In genomic region chr15:90864507-90864906, GRCh38 we compare ENCODE assay signal across 19 cellular contexts. TPM values are rescaled to one million over a fixed set of nuclear protein-coding genes. Genes with fewer than 3 reads are reported as not detected.
DNase-seq lines count a peak whose midpoint lies in the region; ATAC-seq and TF ChIP-seq lines count a peak whose summit lies in the region.
"Had no signal": no experiment of that assay in that cellular context is flagged by ENCODE, and none has a peak within 500 bp of the region (broad histone marks: within the 10 kb centered on the region; RNA-seq: fewer than 3 reads in every experiment).

No MANE protein-coding gene starts in this region.

- no peak overlapping the region for H3K4me3 Mint-ChIP-seq in activated naive CD8-positive, alpha-beta T cell treated with anti-CD3 and anti-CD28 coated beads, Interleukin-2, amount 50 U/mL, for 24 hours
- H3K4me3 Mint-ChIP-seq in activated naive CD8-positive, alpha-beta T cell treated with anti-CD3 and anti-CD28 coated beads for 36 hours, result no peak overlapping the region
- H3K4me3 Mint-ChIP-seq in endodermal cell, result no peak overlapping the region
- H3K4me3 Mint-ChIP-seq in mesothelial cell of epicardium, result no peak overlapping the region
- H3K4me3 Mint-ChIP-seq: activated naive CD4-positive, alpha-beta T cell treated with anti-CD3 and anti-CD28 coated beads, Interleukin-2, amount 50 U/mL, for 24 hours; effector memory CD8-positive, alpha-beta T cell had no signal

- TF ChIP-seq CTCF in endodermal cell (conservative IDR thresholded peaks at IDR 0.05) (peak; percentile 23), thyroid gland (IDR thresholded peaks at IDR 0.05) (no peak), mesothelial cell of epicardium (IDR thresholded peaks at IDR 0.05; ENCODE audit: unreplicated experiment) (no peak)

- H3K36me3 ChIP-seq in endodermal cell (ENCODE audit: control insufficient read depth, insufficient read depth, low read length) (no peaks in the 10 kb centered on the region), thyroid gland (no peaks in the 10 kb centered on the region)
- H3K36me3 ChIP-seq: spleen had no signal

- no peak for TF ChIP-seq POLR2A in thyroid gland (IDR thresholded peaks at IDR 0.05)

- H3K4me3 ChIP-seq in endodermal cell (ENCODE audit: low read length) (no peak overlapping the region), thyroid gland (replicated peaks in 1 of 3) (no peak overlapping the region)
- H3K4me3 ChIP-seq: SK-N-MC, spleen, testis had no signal

- no peaks in the 10 kb centered on the region for H3K9me3 ChIP-seq in endodermal cell (ENCODE audit: control insufficient read depth, low read length)
- H3K9me3 ChIP-seq in thyroid gland, result no peaks in the 10 kb centered on the region
- H3K9me3 ChIP-seq: spleen, testis had no signal

- no peak for DNase-seq in activated naive CD8-positive, alpha-beta T cell treated with anti-CD3 and anti-CD28 coated beads, Interleukin-2, amount 50 U/mL, for 24 hours
- DNase-seq in activated naive CD8-positive, alpha-beta T cell treated with anti-CD3 and anti-CD28 coated beads for 36 hours, result no peak
- DNase-seq in M059J (ENCODE audit: low read depth), result peak; percentile 46
- DNase-seq in endodermal cell, result peak; percentile 71
- no peak for DNase-seq in thyroid gland
- no peak for DNase-seq in mesothelial cell of epicardium (ENCODE audit: low spot score in 2 of 2, unreplicated experiment in 2 of 2)
- no peak for DNase-seq in RKO (ENCODE audit: low spot score)
- DNase-seq: activated CD4-positive, CD25-positive, alpha-beta regulatory T cell treated with anti-CD3 and anti-CD28 coated beads, Interleukin-2, amount 50 U/mL, for 72 hours; AML-193; effector memory CD8-positive, alpha-beta T cell; left ventricle myocardium superior; spleen; stimulated activated CD8-positive, alpha-beta memory T cell treated with anti-CD3 and anti-CD28 coated beads, Interleukin-4, amount 100 ng/mL, for 48 hours; T-helper 9 cell; testis had no signal

- H3K27me3 Mint-ChIP-seq in activated naive CD8-positive, alpha-beta T cell treated with anti-CD3 and anti-CD28 coated beads, Interleukin-2, amount 50 U/mL, for 24 hours, result no peaks in the 10 kb centered on the region
- H3K27me3 Mint-ChIP-seq in activated naive CD8-positive, alpha-beta T cell treated with anti-CD3 and anti-CD28 coated beads for 36 hours, result no peaks in the 10 kb centered on the region
- H3K27me3 Mint-ChIP-seq in endodermal cell (ENCODE audit: insufficient read depth), result no peaks in the 10 kb centered on the region
- no peaks in the 10 kb centered on the region for H3K27me3 Mint-ChIP-seq in mesothelial cell of epicardium (ENCODE audit: low read depth)
- H3K27me3 Mint-ChIP-seq: activated naive CD4-positive, alpha-beta T cell treated with anti-CD3 and anti-CD28 coated beads, Interleukin-2, amount 50 U/mL, for 24 hours; effector memory CD8-positive, alpha-beta T cell had no signal

- no peaks in the 10 kb centered on the region for H3K36me3 Mint-ChIP-seq in activated naive CD8-positive, alpha-beta T cell treated with anti-CD3 and anti-CD28 coated beads, Interleukin-2, amount 50 U/mL, for 24 hours (ENCODE audit: low read depth)
- H3K36me3 Mint-ChIP-seq in activated naive CD8-positive, alpha-beta T cell treated with anti-CD3 and anti-CD28 coated beads for 36 hours, result no peaks in the 10 kb centered on the region
- H3K36me3 Mint-ChIP-seq in endodermal cell (ENCODE audit: low read depth) (no peaks in the 10 kb centered on the region), mesothelial cell of epicardium (no peaks in the 10 kb centered on the region)
- H3K36me3 Mint-ChIP-seq: activated naive CD4-positive, alpha-beta T cell treated with anti-CD3 and anti-CD28 coated beads, Interleukin-2, amount 50 U/mL, for 24 hours had no signal

- H3K27ac ChIP-seq in endodermal cell (ENCODE audit: low read depth, low read length), result no peak overlapping the region
- H3K27ac ChIP-seq in thyroid gland, result peak overlapping the region in 2 of 3 donors; percentile 27 to 52
- H3K27ac ChIP-seq: KMS-11, SK-N-MC, testis had no signal

- no peaks in the 10 kb centered on the region for H3K9me3 Mint-ChIP-seq in activated naive CD8-positive, alpha-beta T cell treated with anti-CD3 and anti-CD28 coated beads, Interleukin-2, amount 50 U/mL, for 24 hours
- H3K9me3 Mint-ChIP-seq in activated naive CD8-positive, alpha-beta T cell treated with anti-CD3 and anti-CD28 coated beads for 36 hours, result no peaks in the 10 kb centered on the region
- H3K9me3 Mint-ChIP-seq in endodermal cell, result no peaks in the 10 kb centered on the region
- no peaks in the 10 kb centered on the region for H3K9me3 Mint-ChIP-seq in mesothelial cell of epicardium
- H3K9me3 Mint-ChIP-seq: activated naive CD4-positive, alpha-beta T cell treated with anti-CD3 and anti-CD28 coated beads, Interleukin-2, amount 50 U/mL, for 24 hours; effector memory CD8-positive, alpha-beta T cell had no signal

- peaks cover 52% of the 10 kb centered on the region for H3K4me1 Mint-ChIP-seq in activated naive CD8-positive, alpha-beta T cell treated with anti-CD3 and anti-CD28 coated beads, Interleukin-2, amount 50 U/mL, for 24 hours
- peaks cover 30% of the 10 kb centered on the region for H3K4me1 Mint-ChIP-seq in activated naive CD8-positive, alpha-beta T cell treated with anti-CD3 and anti-CD28 coated beads for 36 hours
- peaks cover 38% of the 10 kb centered on the region for H3K4me1 Mint-ChIP-seq in endodermal cell
- H3K4me1 Mint-ChIP-seq in mesothelial cell of epicardium, result peaks cover 31% of the 10 kb centered on the region

- ATAC-seq in activated naive CD8-positive, alpha-beta T cell treated with anti-CD3 and anti-CD28 coated beads, Interleukin-2, amount 50 U/mL, for 24 hours, result peak; percentile 44
- no peak for ATAC-seq in GM18520 (IDR thresholded peaks at IDR 0.05; ENCODE audit: unreplicated experiment)
- ATAC-seq: effector memory CD8-positive, alpha-beta T cell; left ventricle myocardium superior had no signal

- no peaks in the 10 kb centered on the region for H3K27me3 ChIP-seq in endodermal cell (ENCODE audit: control insufficient read depth, insufficient read depth, low read length, poor library complexity, severe bottlenecking)
- H3K27me3 ChIP-seq in thyroid gland, result no peaks in the 10 kb centered on the region
- H3K27me3 ChIP-seq: spleen, testis had no signal

- H3K4me1 ChIP-seq in endodermal cell (ENCODE audit: control insufficient read depth, insufficient read depth, low read length) (peaks cover 19% of the 10 kb centered on the region), thyroid gland (peaks cover 38 to 53% of the 10 kb centered on the region in 2 donors)

- intact Hi-C loops in thyroid gland (cut with DNase I), result no loop called here

- no peak overlapping the region for H3K27ac Mint-ChIP-seq in activated naive CD8-positive, alpha-beta T cell treated with anti-CD3 and anti-CD28 coated beads, Interleukin-2, amount 50 U/mL, for 24 hours
- H3K27ac Mint-ChIP-seq in activated naive CD8-positive, alpha-beta T cell treated with anti-CD3 and anti-CD28 coated beads for 36 hours, result no peak overlapping the region
- no peak overlapping the region for H3K27ac Mint-ChIP-seq in endodermal cell
- no peak overlapping the region for H3K27ac Mint-ChIP-seq in mesothelial cell of epicardium
- H3K27ac Mint-ChIP-seq: activated naive CD4-positive, alpha-beta T cell treated with anti-CD3 and anti-CD28 coated beads, Interleukin-2, amount 50 U/mL, for 24 hours; effector memory CD8-positive, alpha-beta T cell had no signal

- WGBS in endodermal cell (ENCODE audit: insufficient coverage in 1 of 2, insufficient read length in 1 of 2), 2 experiments, result 94% methylated on average over 10 of the region's 10 CpGs
- whole genome bisulfite sequencing in thyroid gland, 2 donors, result 94 to 98% methylated on average over 10 of the region's 10 CpGs

- no peak overlapping the region for H3K9ac ChIP-seq in endodermal cell (ENCODE audit: extremely low read depth, low read length, poor library complexity, severe bottlenecking)
- H3K9ac ChIP-seq: KMS-11 had no signal

RNA-seq across cellular contexts. Expression of gene FURIN, which starts 3.9 kb away (rescaled TPM):
- 10 to 100 TPM; 76.9 to 83.7 TPM for total RNA-seq in activated naive CD8-positive, alpha-beta T cell treated with anti-CD3 and anti-CD28 coated beads for 36 hours
- total RNA-seq in M059J (2014; rRNA removed; shearing (Covaris generic)), result 16.5 and 33.6 TPM in 2 replicates
- total RNA-seq in endodermal cell, result 100 to 1,000 TPM in 1 of 2 donors, 10 to 100 TPM in 1; 96.3 to 108 TPM
- 25.2 TPM for polyA plus RNA-seq in endodermal cell (2013, experiment 1 of 2)
- polyA plus RNA-seq in endodermal cell (2013, experiment 2 of 2), result 29.1 TPM
- 100 to 1,000 TPM in 2 of 4 donors, 10 to 100 TPM in 2; 88.6 to 128 (median 102) TPM for total RNA-seq in thyroid gland
- 97.7 to 98.8 TPM (median 98.8 TPM) in 3 replicates for total RNA-seq in mesothelial cell of epicardium

RNA-seq across cellular contexts. Expression of gene FES, which starts 19.8 kb away (rescaled TPM):
- total RNA-seq in activated naive CD8-positive, alpha-beta T cell treated with anti-CD3 and anti-CD28 coated beads for 36 hours, result 1 to 10 TPM; 2.1 to 2.5 TPM
- not detected in 2 replicates for total RNA-seq in M059J (2014; rRNA removed; shearing (Covaris generic))
- total RNA-seq in endodermal cell, result 10 to 100 TPM; 25.9 to 29.9 TPM
- 6.0 TPM for polyA plus RNA-seq in endodermal cell (2013, experiment 1 of 2)
- polyA plus RNA-seq in endodermal cell (2013, experiment 2 of 2), result 4.3 TPM
- total RNA-seq in thyroid gland, result 10 to 100 TPM; 34.1 to 44.5 (median 36.0) TPM
- total RNA-seq in mesothelial cell of epicardium, result 26.5 to 32.6 TPM (median 29.4 TPM) in 3 replicates

RNA-seq across cellular contexts. Expression of gene MAN2A2, which starts 38.6 kb away (rescaled TPM):
- 10 to 100 TPM; 69.1 to 74.1 TPM for total RNA-seq in activated naive CD8-positive, alpha-beta T cell treated with anti-CD3 and anti-CD28 coated beads for 36 hours
- 4.2 and 9.6 TPM in 2 replicates for total RNA-seq in M059J (2014; rRNA removed; shearing (Covaris generic))
- total RNA-seq in endodermal cell (10 to 100 TPM; 41.0 to 62.9 TPM), thyroid gland (100 to 1,000 TPM in 1 of 4 donors, 10 to 100 TPM in 3; 30.1 to 129 (median 58.9) TPM), mesothelial cell of epicardium (89.0 to 104 TPM (median 101 TPM) in 3 replicates)
- polyA plus RNA-seq in endodermal cell (2013, experiment 1 of 2), result 43.7 TPM
- 41.1 TPM for polyA plus RNA-seq in endodermal cell (2013, experiment 2 of 2)

Comparison
In these comparisons a context has a peak if more than half of its experiments do, and no peak if none do; other contexts are left out.
1. DNase-seq: peak in M059J (single experiment) and endodermal cell (single experiment); none in activated naive CD8-positive, alpha-beta T cell treated with anti-CD3 and anti-CD28 coated beads, Interleukin-2, amount 50 U/mL, for 24 hours (single experiment), activated naive CD8-positive, alpha-beta T cell treated with anti-CD3 and anti-CD28 coated beads for 36 hours (single experiment), thyroid gland (0 of 2), mesothelial cell of epicardium (0 of 2) and RKO (single experiment).